ENCODE assay signal across 24 cellular contexts in genomic region chr10:28219241-28219640, GRCh38.
A peak's percentile ranks its signal among the peaks of the same experiment; 100 is the strongest.
DNase-seq lines count a peak whose midpoint lies in the region; ATAC-seq and TF ChIP-seq lines count a peak whose summit lies in the region.
"Had no signal": no experiment of that assay in that cellular context is flagged by ENCODE, and none has a peak within 500 bp of the region (broad histone marks: within the 10 kb centered on the region; RNA-seq: fewer than 3 reads in every experiment).

No MANE protein-coding gene starts in this region.

- ATAC-seq in left colon (no peak), aorta (ENCODE audit: low FRiP score) (no peak)
- ATAC-seq: A549, Panc1 had no signal

- H3K9me3 ChIP-seq in aorta (ENCODE audit: control insufficient read depth, low read length) (no peaks in the 10 kb centered on the region), prostate gland (no peaks in the 10 kb centered on the region)
- H3K9me3 ChIP-seq: A549, uterus had no signal

- peaks cover 30% of the 10 kb centered on the region for H3K4me1 Mint-ChIP-seq in HFFc6 (ENCODE audit: low read depth)

- no peak for TF ChIP-seq POLR2A in prostate gland (IDR thresholded peaks at IDR 0.05)

- H3K36me3 ChIP-seq in aorta (ENCODE audit: control insufficient read depth in 1 of 2, insufficient read depth in 2 of 2, low read length in 1 of 2), result no peaks in the 10 kb centered on the region
- no peaks in the 10 kb centered on the region for H3K36me3 ChIP-seq in prostate gland
- H3K36me3 ChIP-seq: uterus had no signal

- no peaks in the 10 kb centered on the region for H3K27me3 ChIP-seq in aorta (ENCODE audit: control insufficient read depth in 1 of 2, insufficient read depth in 2 of 2, low read length in 1 of 2)
- no peaks in the 10 kb centered on the region for H3K27me3 ChIP-seq in prostate gland (replicated peaks; ENCODE audit: insufficient read depth)
- H3K27me3 ChIP-seq: uterus had no signal

- H3K4me3 Mint-ChIP-seq in HFFc6, result no peak overlapping the region; the same call in 1 of the 2 replicates
- H3K4me3 Mint-ChIP-seq: CD4-positive, CD25-positive, alpha-beta regulatory T cell had no signal

- in situ Hi-C loops in astrocyte of the spinal cord (cut with HindIII; ENCODE audit: low sequenced_read_pairs), result no loop called here

- H3K4me1 ChIP-seq in aorta (ENCODE audit: control insufficient read depth in 1 of 2, insufficient read depth in 2 of 2, low read length in 2 of 2), result peaks cover 0 to 4% of the 10 kb centered on the region in 2 donors
- peaks cover under 1% of the 10 kb centered on the region for H3K4me1 ChIP-seq in prostate gland (replicated peaks)
- H3K4me1 ChIP-seq: A549, uterus had no signal

- intact Hi-C loops in left colon (cut with DNase I, micrococcal nuclease), result no loop called here
- intact Hi-C loops in aorta (cut with DNase I), result no loop called here
- intact Hi-C loops in prostate gland (cut with DNase I), result no loop called here

- H3K27ac Mint-ChIP-seq in HFFc6, result no peak overlapping the region
- H3K27ac Mint-ChIP-seq: CD4-positive, CD25-positive, alpha-beta regulatory T cell had no signal

- H3K27ac ChIP-seq in aorta (ENCODE audit: low read depth in 1 of 2, low read length in 2 of 2), result no peak overlapping the region
- H3K27ac ChIP-seq in prostate gland, result no peak overlapping the region
- H3K27ac ChIP-seq: A549, dorsolateral prefrontal cortex, skin epidermis, uterus had no signal

- TF ChIP-seq CTCF in HFFc6 (IDR thresholded peaks at IDR 0.05), result no peak
- TF ChIP-seq CTCF in astrocyte of the spinal cord (IDR thresholded peaks at IDR 0.05; ENCODE audit: low read depth, low read length), result no peak
- TF ChIP-seq CTCF in prostate gland (IDR thresholded peaks at IDR 0.05), result no peak

- DNase-seq in AG08395 (ENCODE audit: low spot score), result peak; percentile 16
- peak; percentile 36 for DNase-seq in HFFc6
- DNase-seq in astrocyte of the spinal cord (ENCODE audit: low read depth, low spot score), result peak; percentile 64
- peak; percentile 68 for DNase-seq in non-pigmented ciliary epithelial cell (ENCODE audit: low read depth)
- no peak for DNase-seq in left colon
- no peak for DNase-seq in aorta
- no peak for DNase-seq in prostate gland (ENCODE audit: low spot score)
- no peak for DNase-seq in DMS53 treated with DMSO at 0.1 percent for 48 hours (lab: John Stamatoyannopoulos, UW; ENCODE audit: unreplicated experiment)
- DNase-seq: activated CD4-positive, alpha-beta T cell treated with anti-CD3 and anti-CD28 coated beads for 4 hours; activated CD8-positive, alpha-beta memory T cell treated with anti-CD3 and anti-CD28 coated beads for 24 hours; activated naive CD4-positive, alpha-beta T cell; activated T-cell treated with anti-CD3 and anti-CD28 coated beads, Interleukin-2, amount 50 U/mL, for 1 hour; amniotic stem cell; CD4-positive, CD25-positive, alpha-beta regulatory T cell; dorsolateral prefrontal cortex; glutamatergic neuron; NCI-H2171; NCI-H524; stimulated activated CD4-positive, alpha-beta T cell treated with anti-CD3 and anti-CD28 coated beads, Interleukin-2, amount 100 ng/mL, for 24 hours; T-helper 1 cell; uterus had no signal

- H3K4me3 ChIP-seq in astrocyte of the spinal cord (ENCODE audit: low read depth, low read length) (no peak overlapping the region), aorta (ENCODE audit: low read length in 2 of 2) (no peak overlapping the region), prostate gland (no peak overlapping the region)
- H3K4me3 ChIP-seq: A549, dorsolateral prefrontal cortex, skin epidermis, uterus had no signal

- peaks cover 22% of the 10 kb centered on the region for H3K27me3 Mint-ChIP-seq in HFFc6 (ENCODE audit: insufficient read depth)
- H3K27me3 Mint-ChIP-seq: CD4-positive, CD25-positive, alpha-beta regulatory T cell had no signal

- WGBS in aorta, 2 donors, result 43 to 60% methylated on average over 3 of the region's 3 CpGs
- WGBS in prostate gland, result 70% methylated on average over 3 of the region's 3 CpGs

- peaks cover 5% of the 10 kb centered on the region for H3K36me3 Mint-ChIP-seq in HFFc6 (ENCODE audit: low read depth)

- H3K9me3 Mint-ChIP-seq in HFFc6, result no peaks in the 10 kb centered on the region
- H3K9me3 Mint-ChIP-seq: CD4-positive, CD25-positive, alpha-beta regulatory T cell had no signal

Comparison
In these comparisons a context has a peak if more than half of its experiments do, and no peak if none do; other contexts are left out.
1. DNase-seq: peak in AG08395 (single experiment), HFFc6 (single experiment), astrocyte of the spinal cord (single experiment) and non-pigmented ciliary epithelial cell (single experiment); none in left colon (0 of 2), aorta (0 of 2), prostate gland (single experiment) and DMS53 treated with DMSO at 0.1 percent for 48 hours (single experiment).